In genomic region chr19:37885392-37885791, GRCh38 we compare ENCODE assay signal across 26 cellular contexts. TPM values are rescaled to one million over a fixed set of nuclear protein-coding genes. Genes with fewer than 3 reads are reported as not detected.
"Had no signal": no experiment of that assay in that cellular context is flagged by ENCODE, and none has a peak within 500 bp of the region (broad histone marks: within the 10 kb centered on the region; RNA-seq: fewer than 3 reads in every experiment).

No MANE protein-coding gene starts in this region.

- H3K4me1 Mint-ChIP-seq: activated CD4-positive, alpha-beta T cell treated with anti-CD3 and anti-CD28 coated beads, Interleukin-2, amount 10 ng/mL, durations not matched to agents 7 days and 5 days; activated naive CD8-positive, alpha-beta T cell treated with anti-CD3 and anti-CD28 coated beads, Interleukin-2, amount 50 U/mL, for 24 hours had no signal

- ATAC-seq: activated naive CD4-positive, alpha-beta T cell treated with anti-CD3 and anti-CD28 coated beads, Interleukin-2, amount 50 U/mL, for 72 hours; activated naive CD8-positive, alpha-beta T cell treated with anti-CD3 and anti-CD28 coated beads, Interleukin-2, amount 50 U/mL, for 24 hours; activated T-cell treated with anti-CD3 and anti-CD28 coated beads, Interleukin-2, amount 50 U/mL, for 4 hours; body of pancreas had no signal

- H3K4me3 Mint-ChIP-seq: activated CD4-positive, alpha-beta memory T cell treated with anti-CD3 and anti-CD28 coated beads for 36 hours; activated CD4-positive, alpha-beta T cell treated with anti-CD3 and anti-CD28 coated beads, Interleukin-2, amount 10 ng/mL, durations not matched to agents 7 days and 5 days; activated naive CD8-positive, alpha-beta T cell treated with anti-CD3 and anti-CD28 coated beads, Interleukin-2, amount 50 U/mL, for 24 hours; activated T-cell treated with anti-CD3 and anti-CD28 coated beads, Interleukin-2, amount 50 U/mL, for 4 hours; T-helper 1 cell treated with Interleukin-12 subunit alpha and Interleukin-12 subunit beta and Interleukin-4 antibody, amounts not matched to agents 30 μg/mL and 1 μg/mL, for 36 hours had no signal

- H3K36me3 ChIP-seq: ascending aorta, cardiac muscle cell, MG63, Peyer's patch had no signal

- H3K9me3 ChIP-seq: body of pancreas had no signal

- H3K27ac Mint-ChIP-seq: activated CD4-positive, alpha-beta memory T cell treated with anti-CD3 and anti-CD28 coated beads for 36 hours; activated CD4-positive, alpha-beta T cell treated with anti-CD3 and anti-CD28 coated beads, Interleukin-2, amount 10 ng/mL, durations not matched to agents 7 days and 5 days; activated naive CD4-positive, alpha-beta T cell treated with anti-CD3 and anti-CD28 coated beads, Interleukin-2, amount 50 U/mL, for 72 hours; activated naive CD8-positive, alpha-beta T cell treated with anti-CD3 and anti-CD28 coated beads, Interleukin-2, amount 50 U/mL, for 24 hours; T-helper 1 cell treated with Interleukin-12 subunit alpha and Interleukin-12 subunit beta and Interleukin-4 antibody, amounts not matched to agents 30 μg/mL and 1 μg/mL, for 36 hours had no signal

- H3K4me3 ChIP-seq: ascending aorta, body of pancreas, cardiac muscle cell, MG63, Peyer's patch had no signal

- H3K27me3 Mint-ChIP-seq: activated CD4-positive, alpha-beta memory T cell treated with anti-CD3 and anti-CD28 coated beads for 36 hours; activated CD4-positive, alpha-beta T cell treated with anti-CD3 and anti-CD28 coated beads, Interleukin-2, amount 10 ng/mL, durations not matched to agents 7 days and 5 days; activated naive CD8-positive, alpha-beta T cell treated with anti-CD3 and anti-CD28 coated beads, Interleukin-2, amount 50 U/mL, for 24 hours had no signal

- H3K27me3 ChIP-seq: ascending aorta, body of pancreas, cardiac muscle cell, MG63, Peyer's patch had no signal

- DNase-seq: activated CD4-positive, alpha-beta memory T cell treated with anti-CD3 and anti-CD28 coated beads for 36 hours; activated CD4-positive, alpha-beta T cell treated with anti-CD3 and anti-CD28 coated beads, Interleukin-2, amount 10 ng/mL, durations not matched to agents 7 days and 5 days; activated CD4-positive, CD25-positive, alpha-beta regulatory T cell; activated CD8-positive, alpha-beta memory T cell treated with anti-CD3 and anti-CD28 coated beads for 24 hours; activated effector memory CD4-positive, alpha-beta T cell treated with anti-CD3 and anti-CD28 coated beads, Interleukin-2, amount 50 U/mL, for 16 hours; activated naive CD4-positive, alpha-beta T cell treated with Interleukin-2 at 50 U/mL for 16 hours; activated naive CD8-positive, alpha-beta T cell treated with anti-CD3 and anti-CD28 coated beads, Interleukin-2, amount 50 U/mL, for 24 hours; activated T-cell treated with anti-CD3 and anti-CD28 coated beads, Interleukin-2, amount 50 U/mL, for 4 hours; amniotic stem cell; body of pancreas; MG63; NCI-H1105; NCI-H1436; NCI-H187; NCI-H2081; NCI-H510A treated with DMSO at 0.1 percent for 48 hours; NCI-H69; NK-92 treated with Interleukin-12 subunit alpha and Interleukin-12 subunit beta, amount 100 ng/mL, for 24 hours; OCI-M1; Peyer's patch; SHP77 had no signal

- H3K27ac ChIP-seq: ascending aorta, body of pancreas, cardiac muscle cell, Peyer's patch had no signal

- H3K4me1 ChIP-seq: ascending aorta, body of pancreas, Peyer's patch had no signal

RNA-seq across cellular contexts. Expression of gene WDR87, which starts 21.0 kb away (rescaled TPM):
- total RNA-seq: activated CD4-positive, alpha-beta memory T cell treated with anti-CD3 and anti-CD28 coated beads for 36 hours; activated CD4-positive, alpha-beta T cell treated with anti-CD3 and anti-CD28 coated beads, Interleukin-2, amount 10 ng/mL, durations not matched to agents 7 days and 5 days; activated naive CD4-positive, alpha-beta T cell treated with anti-CD3 and anti-CD28 coated beads, Interleukin-2, amount 50 U/mL, for 72 hours; activated T-cell treated with anti-CD3 and anti-CD28 coated beads, Interleukin-2, amount 50 U/mL, for 4 hours; ascending aorta; body of pancreas; cardiac muscle cell; Peyer's patch; SK-MEL-5 had no signal
- polyA plus RNA-seq: cardiac muscle cell had no signal
